In genomic region chr11:12236744-12237101, GRCh38 we compare ENCODE assay signal across 9 cellular contexts.
A peak's percentile ranks its signal among the peaks of the same experiment; 100 is the strongest.
DNase-seq lines count a peak whose midpoint lies in the region; ATAC-seq and TF ChIP-seq lines count a peak whose summit lies in the region.
"Had no signal": no experiment of that assay in that cellular context is flagged by ENCODE, and none has a peak within 500 bp of the region (broad histone marks: within the 10 kb centered on the region; RNA-seq: fewer than 3 reads in every experiment).

No MANE protein-coding gene starts in this region.

- no peaks in the 10 kb centered on the region for H3K27me3 Mint-ChIP-seq in activated CD4-positive, alpha-beta T cell treated with anti-CD3 and anti-CD28 coated beads for 36 hours
- no peaks in the 10 kb centered on the region for H3K27me3 Mint-ChIP-seq in effector memory CD8-positive, alpha-beta T cell

- H3K4me1 ChIP-seq in Panc1 (ENCODE audit: control insufficient read depth, insufficient read depth, low read length) (peaks cover 13% of the 10 kb centered on the region), skeletal muscle tissue (ENCODE audit: control insufficient read depth in 3 of 3, insufficient read depth in 3 of 3, low read length in 3 of 3) (peaks cover 9 to 30% (median 20%) of the 10 kb centered on the region in 3 donors)

- intact Hi-C loops in activated CD4-positive, alpha-beta T cell treated with anti-CD3 and anti-CD28 coated beads for 36 hours (cut with DNase I, micrococcal nuclease): loop anchor here (1.0 to 5.0 kb wide), 12 partner anchors 12 to 189 kb away; partner anchors contain the start of gene MICAL2 (in 1 of the 2)
- intact Hi-C loops in Panc1 (cut with micrococcal nuclease; ENCODE audit: unreplicated experiment): loop anchor here (5.0 to 10.0 kb wide), 2 partner anchors 112 to 189 kb away; no protein-coding TSS in a partner anchor

- H3K27me3 ChIP-seq in Panc1 (ENCODE audit: control insufficient read depth, insufficient read depth, low read length) (no peaks in the 10 kb centered on the region), skeletal muscle tissue (ENCODE audit: control insufficient read depth in 3 of 3, insufficient read depth in 3 of 3, low read length in 3 of 3) (no peaks in the 10 kb centered on the region)

- peaks cover 55% of the 10 kb centered on the region for H3K36me3 Mint-ChIP-seq in activated CD4-positive, alpha-beta T cell treated with anti-CD3 and anti-CD28 coated beads for 36 hours (ENCODE audit: low read depth)
- peaks cover 35% of the 10 kb centered on the region for H3K36me3 Mint-ChIP-seq in effector memory CD8-positive, alpha-beta T cell (ENCODE audit: insufficient read depth)

- no peak overlapping the region for H3K4me3 Mint-ChIP-seq in activated CD4-positive, alpha-beta T cell treated with anti-CD3 and anti-CD28 coated beads for 36 hours
- H3K4me3 Mint-ChIP-seq in effector memory CD8-positive, alpha-beta T cell: peak overlapping the region in 1 of 2 donors; percentile 73

- no peaks in the 10 kb centered on the region for H3K9me3 Mint-ChIP-seq in activated CD4-positive, alpha-beta T cell treated with anti-CD3 and anti-CD28 coated beads for 36 hours (ENCODE audit: low read depth)
- no peaks in the 10 kb centered on the region for H3K9me3 Mint-ChIP-seq in effector memory CD8-positive, alpha-beta T cell

- in situ Hi-C loops in Panc1 (cut with HindIII; ENCODE audit: low pct_unique_long_range_greater_than_20kb, low sequenced_read_pairs): no loop called here

- H3K36me3 ChIP-seq in Panc1 (ENCODE audit: control insufficient read depth, insufficient read depth, low read length): peaks cover 3% of the 10 kb centered on the region
- no peaks in the 10 kb centered on the region for H3K36me3 ChIP-seq in skeletal muscle tissue (ENCODE audit: control insufficient read depth in 3 of 3, insufficient read depth in 3 of 3, low read length in 3 of 3)
- H3K36me3 ChIP-seq: WERI-Rb-1 had no signal

- CTCF ChIA-PET in activated CD4-positive, alpha-beta T cell treated with anti-CD3 and anti-CD28 coated beads for 36 hours (lab: Charles Lee): interaction anchor here (0.5 to 5.7 kb wide), 34 partner anchors 12 to 437 kb away, joined by 3 to 39 read pairs (median 4); no protein-coding TSS in a partner anchor
- CTCF ChIA-PET in Panc1 (lab: Charles Lee): interaction anchor here (0.6 kb wide), 1 partner anchor 50 kb away, joined by 3 read pairs; no protein-coding TSS in a partner anchor

- H3K27ac Mint-ChIP-seq in activated CD4-positive, alpha-beta T cell treated with anti-CD3 and anti-CD28 coated beads for 36 hours: peak overlapping the region; percentile 93
- peak overlapping the region; percentile 95 to 96 for H3K27ac Mint-ChIP-seq in effector memory CD8-positive, alpha-beta T cell

- POLR2A ChIA-PET in activated CD4-positive, alpha-beta T cell treated with anti-CD3 and anti-CD28 coated beads for 36 hours (lab: Charles Lee): interaction anchor here (0.6 to 1.8 kb wide), 4 partner anchors 12 to 85 kb away, joined by 3 to 30 read pairs (median 6); no protein-coding TSS in a partner anchor
- POLR2A ChIA-PET in Panc1 (lab: Charles Lee): no interaction called here

- ATAC-seq in activated CD4-positive, alpha-beta T cell treated with anti-CD3 and anti-CD28 coated beads for 36 hours: no peak
- no peak for ATAC-seq in Panc1
- ATAC-seq in effector memory CD8-positive, alpha-beta T cell (replicated peaks): no peak
- ATAC-seq in HG03439 (IDR thresholded peaks at IDR 0.05; ENCODE audit: unreplicated experiment): no peak

- no TSS peak for BruUV-seq in Panc1 (replicated peaks; lab: Mats Ljungman, UMichigan)

- peaks cover 43% of the 10 kb centered on the region for H3K4me1 Mint-ChIP-seq in activated CD4-positive, alpha-beta T cell treated with anti-CD3 and anti-CD28 coated beads for 36 hours
- H3K4me1 Mint-ChIP-seq in effector memory CD8-positive, alpha-beta T cell (ENCODE audit: low read depth in 2 of 2): peaks cover 26 to 31% of the 10 kb centered on the region in 2 donors

- H3K9ac ChIP-seq in skeletal muscle tissue (ENCODE audit: low read depth in 1 of 3, low read length in 3 of 3): no peak overlapping the region

- TF ChIP-seq CTCF in Panc1 (IDR thresholded peaks at IDR 0.05): peak; percentile 64; the same call in 1 of the 2 replicates

- no peak overlapping the region for H3K4me3 ChIP-seq in Panc1 (ENCODE audit: low read depth in 2 of 2, low read length in 2 of 2)
- no peak overlapping the region for H3K4me3 ChIP-seq in skeletal muscle tissue (ENCODE audit: low read length in 3 of 3)

- no peak for DNase-seq in activated CD4-positive, alpha-beta T cell treated with anti-CD3 and anti-CD28 coated beads for 36 hours
- no peak for DNase-seq in activated CD4-positive, alpha-beta T cell treated with anti-CD3 and anti-CD28 coated beads for 1 hour
- DNase-seq in Panc1 (ENCODE audit: low read depth, low spot score) (no peak), NCI-H2029 (lab: John Stamatoyannopoulos, UW) (no peak), T-helper 9 cell (no peak)
- no peak for DNase-seq in effector memory CD8-positive, alpha-beta T cell
- DNase-seq: WERI-Rb-1 had no signal

- H3K27ac ChIP-seq in Panc1 (ENCODE audit: low read length): peak overlapping the region; percentile 51; the same call in 1 of the 2 replicates
- H3K27ac ChIP-seq in skeletal muscle tissue (ENCODE audit: low read depth, low read length): peak overlapping the region; percentile 75
- H3K27ac ChIP-seq: WERI-Rb-1 had no signal

- H3K9me3 ChIP-seq in Panc1 (ENCODE audit: control insufficient read depth, insufficient read depth, low read depth, low read length) (no peaks in the 10 kb centered on the region), skeletal muscle tissue (ENCODE audit: control insufficient read depth in 3 of 3, low read length in 3 of 3) (no peaks in the 10 kb centered on the region)
